Comparison of ENCODE assay signal across 11 cellular contexts in genomic region chr22:21858025-21858764, GRCh38. TPM values are rescaled to one million over a fixed set of nuclear protein-coding genes. Genes with fewer than 3 reads are reported as not detected.
DNase-seq lines count a peak whose midpoint lies in the region; ATAC-seq and TF ChIP-seq lines count a peak whose summit lies in the region.
"Had no signal": no experiment of that assay in that cellular context is flagged by ENCODE, and none has a peak within 500 bp of the region (broad histone marks: within the 10 kb centered on the region; RNA-seq: fewer than 3 reads in every experiment).

No MANE protein-coding gene starts in this region.

- no peak overlapping the region for H3K9ac ChIP-seq in stomach smooth muscle (ENCODE audit: low read length in 2 of 2)

- intact Hi-C loops in activated B cell treated with CpG ODN at 0.5 μM for 24 hours (cut with micrococcal nuclease) (loop anchor here (1.0 kb wide), 1 partner anchor 8 kb away; no protein-coding TSS in a partner anchor), lower lobe of right lung (cut with DNase I) (loop anchor here (10.0 kb wide), 1 partner anchor 53 kb away; no protein-coding TSS in a partner anchor), thyroid gland (cut with DNase I) (no loop called here)

- CTCF ChIA-PET in activated B cell treated with CpG ODN at 0.5 μM for 24 hours (lab: Charles Lee): no interaction called here

- H3K4me1 ChIP-seq in lower lobe of right lung (peaks cover 86% of the 10 kb centered on the region), stomach smooth muscle (ENCODE audit: control insufficient read depth, insufficient read depth, low read length) (peaks cover 12% of the 10 kb centered on the region), thyroid gland (peaks cover 39 to 44% of the 10 kb centered on the region in 2 donors), suprapubic skin (peaks cover 56% of the 10 kb centered on the region)

- no peak for TF ChIP-seq CTCF in activated B cell treated with CpG ODN at 0.5 μM for 24 hours (IDR thresholded peaks at IDR 0.05)
- TF ChIP-seq CTCF in lower lobe of right lung (IDR thresholded peaks at IDR 0.05): no peak
- TF ChIP-seq CTCF in thyroid gland (IDR thresholded peaks at IDR 0.05): no peak
- TF ChIP-seq CTCF in suprapubic skin (IDR thresholded peaks at IDR 0.05): no peak

- no peaks in the 10 kb centered on the region for H3K9me3 Mint-ChIP-seq in activated T-cell treated with anti-CD3 and anti-CD28 coated beads, Interleukin-2, amount 50 U/mL, for 4 hours
- no peaks in the 10 kb centered on the region for H3K9me3 Mint-ChIP-seq in activated B cell treated with CpG ODN at 0.5 μM for 24 hours

- H3K27me3 Mint-ChIP-seq in activated T-cell treated with anti-CD3 and anti-CD28 coated beads, Interleukin-2, amount 50 U/mL, for 4 hours (ENCODE audit: low read depth): no peaks in the 10 kb centered on the region
- no peaks in the 10 kb centered on the region for H3K27me3 Mint-ChIP-seq in activated B cell treated with CpG ODN at 0.5 μM for 24 hours

- H3K27ac ChIP-seq in lower lobe of right lung: peak overlapping the region; percentile 14
- peak overlapping the region; percentile 53 for H3K27ac ChIP-seq in stomach smooth muscle (ENCODE audit: low read length)
- peak overlapping the region in 1 of 3 donors; percentile 3 for H3K27ac ChIP-seq in thyroid gland
- H3K27ac ChIP-seq in suprapubic skin: no peak overlapping the region

- POLR2A ChIA-PET in activated B cell treated with CpG ODN at 0.5 μM for 24 hours (lab: Charles Lee): interaction anchor here (0.5 to 2.2 kb wide), 2 partner anchors 9 to 68 kb away, joined by 7 to 10 read pairs; partner anchors contain the start of gene MAPK1

- H3K27me3 ChIP-seq in lower lobe of right lung (ENCODE audit: low read depth) (no peaks in the 10 kb centered on the region), stomach smooth muscle (ENCODE audit: control insufficient read depth in 1 of 2, insufficient read depth in 2 of 2, low read length in 2 of 2) (no peaks in the 10 kb centered on the region), thyroid gland (no peaks in the 10 kb centered on the region), suprapubic skin (no peaks in the 10 kb centered on the region)

- peak overlapping the region; percentile 46 for H3K27ac Mint-ChIP-seq in activated B cell treated with CpG ODN at 0.5 μM for 24 hours

- TF ChIP-seq EP300 in suprapubic skin (IDR thresholded peaks at IDR 0.05): no peak

- H3K4me1 Mint-ChIP-seq in activated T-cell treated with anti-CD3 and anti-CD28 coated beads, Interleukin-2, amount 50 U/mL, for 4 hours (ENCODE audit: low read depth): peaks cover 91% of the 10 kb centered on the region
- H3K4me1 Mint-ChIP-seq in activated B cell treated with CpG ODN at 0.5 μM for 24 hours: peaks cover 90% of the 10 kb centered on the region

- H3K9me3 ChIP-seq in lower lobe of right lung (no peaks in the 10 kb centered on the region), stomach smooth muscle (ENCODE audit: control insufficient read depth in 2 of 2, low read length in 2 of 2) (no peaks in the 10 kb centered on the region), thyroid gland (no peaks in the 10 kb centered on the region), suprapubic skin (no peaks in the 10 kb centered on the region)

- no peak for DNase-seq in activated T-cell treated with anti-CD3 and anti-CD28 coated beads, Interleukin-2, amount 50 U/mL, for 4 hours
- no peak for DNase-seq in activated T-cell treated with anti-CD3 and anti-CD28 coated beads for 4 hours
- DNase-seq in activated B cell treated with CpG ODN at 0.5 μM for 24 hours: no peak
- no peak for DNase-seq in lower lobe of right lung
- DNase-seq in thyroid gland: no peak
- no peak for DNase-seq in suprapubic skin (ENCODE audit: low spot score in 2 of 2)
- DNase-seq in NCI-H1930 (lab: John Stamatoyannopoulos, UW): no peak
- DNase-seq: activated naive CD4-positive, alpha-beta T cell; GOT3; stimulated activated CD4-positive, alpha-beta T cell treated with anti-CD3 and anti-CD28 coated beads, Interleukin-4, amount 100 ng/mL, for 1 hour had no signal

- 62 to 64% methylated on average over 4 of the region's 4 CpGs for WGBS in thyroid gland, 2 donors
- WGBS in suprapubic skin: 70% methylated on average over 4 of the region's 4 CpGs

- H3K36me3 ChIP-seq in lower lobe of right lung (no peaks in the 10 kb centered on the region), stomach smooth muscle (ENCODE audit: control insufficient read depth in 2 of 2, insufficient read depth in 2 of 2, low read length in 2 of 2) (no peaks in the 10 kb centered on the region), thyroid gland (no peaks in the 10 kb centered on the region), suprapubic skin (no peaks in the 10 kb centered on the region)

- peaks cover 9% of the 10 kb centered on the region for H3K36me3 Mint-ChIP-seq in activated T-cell treated with anti-CD3 and anti-CD28 coated beads, Interleukin-2, amount 50 U/mL, for 4 hours (ENCODE audit: insufficient read depth)
- H3K36me3 Mint-ChIP-seq in activated B cell treated with CpG ODN at 0.5 μM for 24 hours (ENCODE audit: low read depth): peaks cover 16% of the 10 kb centered on the region

- peak in 1 of 2 donors; percentile 10 for ATAC-seq in activated T-cell treated with anti-CD3 and anti-CD28 coated beads, Interleukin-2, amount 50 U/mL, for 4 hours
- ATAC-seq in activated B cell treated with CpG ODN at 0.5 μM for 24 hours (ENCODE audit: low read depth) (no peak), lower lobe of right lung (peak; percentile 70 to 77)

- peak overlapping the region; percentile 2 for H3K4me3 Mint-ChIP-seq in activated T-cell treated with anti-CD3 and anti-CD28 coated beads, Interleukin-2, amount 50 U/mL, for 4 hours
- H3K4me3 Mint-ChIP-seq in activated B cell treated with CpG ODN at 0.5 μM for 24 hours: peak overlapping the region; percentile 6

- H3K4me3 ChIP-seq in lower lobe of right lung: no peak overlapping the region
- no peak overlapping the region for H3K4me3 ChIP-seq in stomach smooth muscle (ENCODE audit: low read length in 2 of 2)
- H3K4me3 ChIP-seq in thyroid gland (replicated peaks in 1 of 3): no peak overlapping the region
- H3K4me3 ChIP-seq in suprapubic skin: no peak overlapping the region

- TF ChIP-seq POLR2A in thyroid gland (IDR thresholded peaks at IDR 0.05) (no peak), suprapubic skin (IDR thresholded peaks at IDR 0.05) (no peak)

RNA-seq across cellular contexts. Expression of gene MAPK1, which starts 9.2 kb away (rescaled TPM):
- 100 to 1,000 TPM; 136 to 165 (median 138) TPM for total RNA-seq in activated T-cell treated with anti-CD3 and anti-CD28 coated beads, Interleukin-2, amount 50 U/mL, for 4 hours
- total RNA-seq in activated B cell treated with CpG ODN at 0.5 μM for 24 hours (130 and 149 TPM in 2 replicates), lower lobe of right lung (146 TPM), thyroid gland (100 to 1,000 TPM in 2 of 4 donors, 10 to 100 TPM in 2; 83.1 to 145 (median 97.9) TPM), suprapubic skin (10 to 100 TPM; 51.3 to 77.8 (median 66.0) TPM)
